In the genomic region with DNA sequence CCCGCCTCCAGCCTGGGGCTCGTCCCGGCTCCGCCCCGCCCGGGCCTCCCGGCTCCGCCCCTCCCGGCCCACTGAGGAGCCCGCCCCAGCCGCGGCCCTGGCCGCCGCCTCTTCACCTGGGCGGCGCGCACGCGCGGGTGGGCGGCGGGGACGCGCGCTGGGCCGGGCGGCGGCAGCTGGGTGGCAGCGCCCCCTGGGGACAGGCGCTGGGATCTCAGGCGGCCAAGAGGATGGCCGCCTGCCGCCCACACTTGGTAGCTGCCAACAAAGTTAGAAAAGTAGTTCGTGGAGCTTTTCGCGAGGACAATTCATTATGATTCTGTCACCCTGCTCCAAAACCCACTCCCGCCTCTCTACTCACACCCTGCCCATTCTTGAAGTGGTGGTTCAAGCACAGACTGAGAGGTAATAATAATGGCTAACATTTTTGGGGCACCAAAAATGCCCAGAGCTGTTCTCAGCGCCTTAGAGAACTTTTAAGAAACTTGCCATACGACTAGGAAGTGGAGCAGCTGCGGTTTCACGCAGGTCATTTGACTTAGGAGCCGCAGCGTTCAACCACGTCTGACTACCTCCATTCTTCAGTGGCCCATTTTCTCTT, we compare ENCODE assay signal across 8 cellular contexts. TPM values are rescaled to one million over a fixed set of nuclear protein-coding genes. Genes with fewer than 3 reads are reported as not detected.
DNase-seq lines count a peak whose midpoint lies in the region; ATAC-seq and TF ChIP-seq lines count a peak whose summit lies in the region.

No MANE protein-coding gene starts in this region.

- DNase-seq in AG08395 (ENCODE audit: low spot score), result peak; percentile 97
- peak; percentile 78 for DNase-seq in NCI-H226
- peak; percentile 90 for DNase-seq in activated CD4-positive, alpha-beta T cell treated with anti-CD3 and anti-CD28 coated beads for 1 hour
- peak; percentile 96 for DNase-seq in chondrocyte (ENCODE audit: low spot score)
- peak; percentile 80 to 89 for DNase-seq in stimulated activated CD4-positive, alpha-beta T cell treated with anti-CD3 and anti-CD28 coated beads, Interleukin-15, amount 100 ng/mL, for 48 hours (ENCODE audit: low read depth in 2 of 2)

- H3K27ac ChIP-seq in layer of hippocampus (ENCODE audit: low read depth, low read length), result peak overlapping the region; percentile 80

- peaks cover 48% of the 10 kb centered on the region for H3K4me1 Mint-ChIP-seq in chondrocyte (ENCODE audit: low read depth)

- H3K36me3 Mint-ChIP-seq in chondrocyte (ENCODE audit: low read depth), result peaks cover 2% of the 10 kb centered on the region

- H3K27me3 Mint-ChIP-seq in chondrocyte (ENCODE audit: low read depth), result peaks cover 2% of the 10 kb centered on the region

- peak; percentile 86 for ATAC-seq in GM18907 (IDR thresholded peaks at IDR 0.05; ENCODE audit: unreplicated experiment)
- peak; percentile 81 for ATAC-seq in HG03139 (IDR thresholded peaks at IDR 0.05; ENCODE audit: unreplicated experiment)

- peak overlapping the region; percentile 74 for H3K4me3 Mint-ChIP-seq in chondrocyte (ENCODE audit: unreplicated experiment)

- peak; percentile 82 for TF ChIP-seq CTCF in chondrocyte (IDR thresholded peaks at IDR 0.05)

- H3K27ac Mint-ChIP-seq in chondrocyte (ENCODE audit: unreplicated experiment), result peak overlapping the region; percentile 90

- H3K27me3 ChIP-seq in layer of hippocampus (ENCODE audit: control insufficient read depth, insufficient read depth, low read length), result no peaks in the 10 kb centered on the region

- H3K9me3 Mint-ChIP-seq in chondrocyte (ENCODE audit: low read depth), result no peaks in the 10 kb centered on the region

RNA-seq across cellular contexts. Expression of a gene that starts 0.3 kb away (rescaled TPM):
- total RNA-seq in chondrocyte, result 96.5 to 113 TPM (median 107 TPM) in 3 replicates

RNA-seq across cellular contexts. Expression of a gene that starts 50.7 kb away (rescaled TPM):
- 65.0 to 75.4 TPM (median 68.8 TPM) in 3 replicates for total RNA-seq in chondrocyte

Comparison
In these comparisons a context has a peak if more than half of its experiments do, and no peak if none do; other contexts are left out.
1. Peak in every context shown above with its lines: DNase-seq, ATAC-seq and H3K27ac ChIP-seq.